ENCODE assay signal across 17 cellular contexts in the genomic region with DNA sequence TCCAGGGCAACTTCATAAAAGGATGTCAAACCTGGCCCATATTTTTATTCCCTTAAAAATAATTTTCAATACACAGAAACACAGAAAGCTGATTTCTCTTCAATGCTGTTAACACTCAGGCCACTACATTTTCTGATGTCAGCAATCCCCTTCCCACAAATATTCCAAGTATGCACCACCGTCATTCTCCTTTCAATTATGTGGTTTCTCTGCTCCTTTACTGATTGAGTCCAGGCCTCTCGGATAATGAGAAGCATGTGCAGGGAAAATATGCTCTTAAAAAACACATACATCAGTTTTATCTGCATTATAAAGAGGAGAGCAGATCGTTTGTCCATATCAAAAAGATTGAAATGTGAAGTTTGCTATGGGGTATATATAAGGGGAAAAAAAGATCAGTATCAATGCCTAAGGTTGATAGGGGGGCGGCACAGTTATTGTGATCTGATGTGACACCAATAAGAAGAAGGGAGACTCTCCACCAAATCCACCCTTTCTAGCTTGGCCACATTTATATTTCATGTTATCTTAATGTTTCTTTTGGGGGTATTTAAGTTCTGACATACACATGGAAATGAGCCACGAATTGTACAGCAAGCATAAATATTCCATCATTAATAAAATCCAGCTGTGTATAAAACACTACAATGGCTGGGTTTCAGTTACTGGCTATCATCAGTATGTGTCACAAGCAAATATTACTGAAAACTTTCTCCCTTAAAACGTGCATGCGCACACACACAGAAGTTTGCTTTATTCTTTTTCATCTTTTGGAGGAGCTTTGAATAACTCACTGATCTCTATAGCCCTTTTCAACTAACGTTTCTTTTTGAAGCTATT. TPM values are rescaled to one million over a fixed set of nuclear protein-coding genes. Genes with fewer than 3 reads are reported as not detected.
DNase-seq lines count a peak whose midpoint lies in the region; ATAC-seq, FAIRE-seq and TF ChIP-seq lines count a peak whose summit lies in the region.
"Had no signal": no experiment of that assay in that cellular context is flagged by ENCODE, and none has a peak within 500 bp of the region (broad histone marks: within the 10 kb centered on the region; RNA-seq: fewer than 3 reads in every experiment).

No MANE protein-coding gene starts in this region.

- DNase-seq in cardiac muscle cell (ENCODE audit: low read depth in 1 of 2, low spot score in 1 of 2) (peak; percentile 51 to 70), left ventricle myocardium superior (no peak), astrocyte (ENCODE audit: low read depth) (peak; percentile 78), islet precursor cell (peak; percentile 74), CD14-positive monocyte (ENCODE audit: low spot score) (no peak), GDM1 (lab: John Stamatoyannopoulos, UW) (no peak)
- DNase-seq in CD8-positive, alpha-beta memory T cell, result no peak
- DNase-seq: activated naive CD4-positive, alpha-beta T cell treated with anti-CD3 and anti-CD28 coated beads, Interleukin-2, amount 50 U/mL, for 16 hours; colonic mucosa; lower lobe of right lung; NCI-H187; SHP77; stimulated activated CD4-positive, alpha-beta T cell treated with anti-CD3 and anti-CD28 coated beads, Interleukin-12 subunit alpha, Interleukin-12 subunit beta, amount 100 ng/mL, for 4 hours; tibial artery had no signal

- no peaks in the 10 kb centered on the region for H3K36me3 Mint-ChIP-seq in astrocyte (ENCODE audit: low read depth, unreplicated experiment)
- peaks cover 0 to 2% (median 1%) of the 10 kb centered on the region in 3 donors for H3K36me3 Mint-ChIP-seq in CD8-positive, alpha-beta memory T cell
- H3K36me3 Mint-ChIP-seq in CD14-positive monocyte, result no peaks in the 10 kb centered on the region

- peaks cover 20% of the 10 kb centered on the region for H3K4me1 ChIP-seq in cardiac muscle cell (ENCODE audit: low read depth)
- H3K4me1 ChIP-seq in astrocyte (ENCODE audit: insufficient read depth, low read length), result peaks cover 10% of the 10 kb centered on the region
- H3K4me1 ChIP-seq in CD8-positive, alpha-beta memory T cell (ENCODE audit: insufficient read depth, low read length), result no peaks in the 10 kb centered on the region
- H3K4me1 ChIP-seq: colonic mucosa, lower lobe of right lung, tibial artery had no signal

- peak overlapping the region; percentile 74 for H3K27ac ChIP-seq in cardiac muscle cell
- H3K27ac ChIP-seq in astrocyte (ENCODE audit: low read depth, low read length), result peak overlapping the region; percentile 23
- H3K27ac ChIP-seq in CD8-positive, alpha-beta memory T cell (ENCODE audit: low read depth, low read length), result no peak overlapping the region
- H3K27ac ChIP-seq: 22Rv1, colonic mucosa, lower lobe of right lung, tibial artery, VCaP had no signal

- no peaks in the 10 kb centered on the region for H3K9me3 ChIP-seq in cardiac muscle cell (ENCODE audit: low read depth)
- H3K9me3 ChIP-seq in astrocyte (ENCODE audit: insufficient read depth, low read depth, low read length), result no peaks in the 10 kb centered on the region
- no peaks in the 10 kb centered on the region for H3K9me3 ChIP-seq in CD8-positive, alpha-beta memory T cell (ENCODE audit: low read length)
- H3K9me3 ChIP-seq: colonic mucosa, lower lobe of right lung, tibial artery had no signal

- H3K4me1 Mint-ChIP-seq in astrocyte (ENCODE audit: low read depth, unreplicated experiment), result peaks cover 15% of the 10 kb centered on the region
- H3K4me1 Mint-ChIP-seq in CD8-positive, alpha-beta memory T cell, result peaks cover 0 to 3% (median 0%) of the 10 kb centered on the region in 3 donors
- peaks cover 3% of the 10 kb centered on the region for H3K4me1 Mint-ChIP-seq in CD14-positive monocyte

- POLR2A ChIA-PET in CD8-positive, alpha-beta memory T cell (lab: Charles Lee), result no interaction called here

- H3K36me3 ChIP-seq in cardiac muscle cell (no peaks in the 10 kb centered on the region), astrocyte (ENCODE audit: insufficient read depth, low read length) (no peaks in the 10 kb centered on the region)
- no peaks in the 10 kb centered on the region for H3K36me3 ChIP-seq in CD8-positive, alpha-beta memory T cell (ENCODE audit: insufficient read depth, low read length)
- H3K36me3 ChIP-seq: colonic mucosa, lower lobe of right lung, tibial artery had no signal

- H2AFZ ChIP-seq in astrocyte (ENCODE audit: low read depth, low read length), result no peak overlapping the region

- ATAC-seq in left ventricle myocardium superior (no peak), GM21423 (IDR thresholded peaks at IDR 0.05; ENCODE audit: unreplicated experiment) (no peak)
- ATAC-seq: lower lobe of right lung had no signal

- intact Hi-C loops in left ventricle myocardium superior (cut with micrococcal nuclease), result no loop called here
- intact Hi-C loops in CD14-positive monocyte (cut with micrococcal nuclease), result no loop called here

- TF ChIP-seq CTCF in cardiac muscle cell (IDR thresholded peaks at IDR 0.05; ENCODE audit: low read depth, low read length) (no peak), astrocyte (IDR thresholded peaks at IDR 0.05; ENCODE audit: insufficient read depth, low read depth, low read length) (no peak), CD14-positive monocyte (IDR thresholded peaks at IDR 0.05) (no peak)

- H4K20me1 ChIP-seq in astrocyte (ENCODE audit: insufficient read depth, low read length), result no peaks in the 10 kb centered on the region

- peak overlapping the region; percentile 73 for H3K4me2 ChIP-seq in astrocyte (ENCODE audit: low read length)

- peak; percentile 94 for FAIRE-seq in astrocyte (lab: Jason Lieb, UNC)

- no peaks in the 10 kb centered on the region for H3K79me2 ChIP-seq in astrocyte (ENCODE audit: insufficient read depth, low read length)

- H3K27me3 Mint-ChIP-seq in astrocyte (ENCODE audit: low read depth, unreplicated experiment) (no peaks in the 10 kb centered on the region), CD14-positive monocyte (ENCODE audit: low read depth in 3 of 3) (peaks cover 0 to 4% (median 0%) of the 10 kb centered on the region in 3 donors)
- peaks cover 0 to 8% of the 10 kb centered on the region in 2 donors for H3K27me3 Mint-ChIP-seq in CD8-positive, alpha-beta memory T cell

- no peaks in the 10 kb centered on the region for H3K27me3 ChIP-seq in cardiac muscle cell
- no peaks in the 10 kb centered on the region for H3K27me3 ChIP-seq in astrocyte (ENCODE audit: insufficient read depth, low read length)
- no peaks in the 10 kb centered on the region for H3K27me3 ChIP-seq in CD8-positive, alpha-beta memory T cell (ENCODE audit: insufficient read depth, low read length, poor library complexity, severe bottlenecking)
- H3K27me3 ChIP-seq: tibial artery had no signal

- H3K4me3 Mint-ChIP-seq in astrocyte (ENCODE audit: unreplicated experiment) (peak overlapping the region; percentile 60), CD14-positive monocyte (no peak overlapping the region)
- H3K4me3 Mint-ChIP-seq in CD8-positive, alpha-beta memory T cell, result no peak overlapping the region

- CTCF ChIA-PET in CD8-positive, alpha-beta memory T cell (lab: Charles Lee), result no interaction called here

- H3K4me3 ChIP-seq in cardiac muscle cell (no peak overlapping the region), astrocyte (ENCODE audit: insufficient read depth, low read depth, low read length) (peak overlapping the region; percentile 33)
- no peak overlapping the region for H3K4me3 ChIP-seq in CD8-positive, alpha-beta memory T cell (ENCODE audit: low read length)
- H3K4me3 ChIP-seq: colonic mucosa, lower lobe of right lung, tibial artery had no signal

- H3K9me3 Mint-ChIP-seq in astrocyte (ENCODE audit: unreplicated experiment) (no peaks in the 10 kb centered on the region), CD14-positive monocyte (no peaks in the 10 kb centered on the region)
- H3K9me3 Mint-ChIP-seq in CD8-positive, alpha-beta memory T cell, result no peaks in the 10 kb centered on the region

- H3K9ac ChIP-seq in astrocyte (ENCODE audit: low read length), result peak overlapping the region; percentile 36

- peak overlapping the region; percentile 53 for H3K27ac Mint-ChIP-seq in astrocyte (ENCODE audit: unreplicated experiment)
- H3K27ac Mint-ChIP-seq in CD8-positive, alpha-beta memory T cell, result no peak overlapping the region
- no peak overlapping the region for H3K27ac Mint-ChIP-seq in CD14-positive monocyte

RNA-seq across cellular contexts. Expression of a gene that starts 6.4 kb away (rescaled TPM):
- total RNA-seq in cardiac muscle cell (22.4 and 27.2 TPM in 2 replicates), left ventricle myocardium superior (7.5 TPM), astrocyte (16.7 and 36.9 TPM in 2 replicates)
- polyA plus RNA-seq in cardiac muscle cell (12.5 and 12.6 TPM in 2 replicates), CD14-positive monocyte (under 1 TPM in 1 of 2 donors, not detected in 1; 0.04 TPM)
- 1 to 10 TPM; 1.4 to 1.5 TPM for total RNA-seq in CD8-positive, alpha-beta memory T cell
- polyA plus RNA-seq in CD8-positive, alpha-beta memory T cell, result 3.2 TPM

Comparison
In these comparisons a context has a peak if more than half of its experiments do, and no peak if none do; other contexts are left out.
1. DNase-seq: peak in cardiac muscle cell (2 of 2), astrocyte (single experiment) and islet precursor cell (single experiment); none in left ventricle myocardium superior (single experiment), CD8-positive, alpha-beta memory T cell (0 of 5), CD14-positive monocyte (single experiment) and GDM1 (single experiment).